ENCODE assay signal across 17 cellular contexts in the genomic region with DNA sequence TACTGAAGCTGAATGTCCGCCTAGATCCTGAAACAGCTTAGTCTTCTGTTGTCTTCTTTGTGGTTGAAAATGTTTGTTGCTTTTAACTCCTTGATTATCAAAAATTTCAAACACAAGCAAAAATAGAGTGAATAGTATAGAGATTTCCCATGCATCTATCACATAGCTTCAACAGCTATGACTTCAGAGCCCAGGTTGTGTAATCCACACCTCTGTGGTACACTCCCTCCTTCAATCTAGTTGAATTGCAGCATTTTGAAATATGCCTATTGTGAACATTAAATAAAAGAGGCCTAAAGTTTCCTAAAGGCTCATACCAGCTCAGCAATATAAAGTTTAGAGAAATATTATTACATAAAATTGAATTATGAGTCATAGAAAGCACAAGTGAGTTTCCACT.
DNase-seq lines count a peak whose midpoint lies in the region; ATAC-seq and TF ChIP-seq lines count a peak whose summit lies in the region.
"Had no signal": no experiment of that assay in that cellular context is flagged by ENCODE, and none has a peak within 500 bp of the region (broad histone marks: within the 10 kb centered on the region; RNA-seq: fewer than 3 reads in every experiment).

No MANE protein-coding gene starts in this region.

- H3K27ac Mint-ChIP-seq in CD4-positive, alpha-beta T cell, result no peak overlapping the region
- H3K27ac Mint-ChIP-seq in T-cell (peak overlapping the region in 1 of 2 donors; percentile 7), natural killer cell (peak overlapping the region; percentile 70 to 79)
- H3K27ac Mint-ChIP-seq: activated naive CD4-positive, alpha-beta T cell treated with anti-CD3 and anti-CD28 coated beads, Interleukin-2, amount 10 ng/mL, durations not matched to agents 7 days and 5 days; type B pancreatic cell had no signal

- peaks cover 25% of the 10 kb centered on the region for H3K27me3 Mint-ChIP-seq in CD4-positive, alpha-beta T cell
- H3K27me3 Mint-ChIP-seq in T-cell (peaks cover 16 to 17% of the 10 kb centered on the region in 2 donors), natural killer cell (ENCODE audit: low read depth in 2 of 2) (no peaks in the 10 kb centered on the region)

- H3K4me3 Mint-ChIP-seq in CD4-positive, alpha-beta T cell, result peak overlapping the region; percentile 34
- H3K4me3 Mint-ChIP-seq in T-cell (peak overlapping the region in 2 of 3 donors; percentile 7 to 56), natural killer cell (peak overlapping the region; percentile 93)
- H3K4me3 Mint-ChIP-seq: activated naive CD4-positive, alpha-beta T cell treated with anti-CD3 and anti-CD28 coated beads, Interleukin-2, amount 10 ng/mL, durations not matched to agents 7 days and 5 days; type B pancreatic cell had no signal

- POLR2A ChIA-PET in CD4-positive, alpha-beta T cell (lab: Charles Lee), result no interaction called here
- POLR2A ChIA-PET in T-cell (lab: Charles Lee), result interaction anchor here in 1 of 2 donors (0.6 kb wide), 1 partner anchor 635 kb away, joined by 3 read pairs; no protein-coding TSS in a partner anchor

- H3K9me3 ChIP-seq in CD4-positive, alpha-beta T cell (ENCODE audit: control insufficient read depth, low read length), result no peaks in the 10 kb centered on the region
- H3K9me3 ChIP-seq: mucosa of descending colon, SJSA1 had no signal

- in situ Hi-C loops in G401 (cut with HindIII; ENCODE audit: low sequenced_read_pairs), result no loop called here

- no peak for DNase-seq in CD4-positive, alpha-beta T cell
- no peak for DNase-seq in T-cell
- DNase-seq in natural killer cell, result no peak
- no peak for DNase-seq in G401 (ENCODE audit: low spot score)
- no peak for DNase-seq in DMS 273 treated with DMSO at 0.1 percent for 48 hours (lab: John Stamatoyannopoulos, UW)
- DNase-seq in NCI-H1694 (lab: John Stamatoyannopoulos, UW), result no peak
- DNase-seq: activated naive CD4-positive, alpha-beta T cell treated with anti-CD3 and anti-CD28 coated beads, Interleukin-2, amount 10 ng/mL, durations not matched to agents 7 days and 5 days; GOT3; mucosa of descending colon; stimulated activated CD4-positive, alpha-beta T cell treated with anti-CD3 and anti-CD28 coated beads, Interleukin-15, amount 100 ng/mL, for 24 hours had no signal

- CTCF ChIA-PET in CD4-positive, alpha-beta T cell (lab: Charles Lee), result no interaction called here
- CTCF ChIA-PET in T-cell (lab: Charles Lee), result interaction anchor here in 1 of 2 donors (0.6 kb wide), 1 partner anchor 1392 kb away, joined by 3 read pairs; no protein-coding TSS in a partner anchor

- intact Hi-C loops in CD4-positive, alpha-beta T cell (cut with DNase I, micrococcal nuclease), result no loop called here
- intact Hi-C loops in natural killer cell (cut with micrococcal nuclease), result no loop called here

- H3K36me3 Mint-ChIP-seq in CD4-positive, alpha-beta T cell (ENCODE audit: low read depth), result no peaks in the 10 kb centered on the region
- H3K36me3 Mint-ChIP-seq in T-cell (no peaks in the 10 kb centered on the region), natural killer cell (no peaks in the 10 kb centered on the region)
- H3K36me3 Mint-ChIP-seq: activated naive CD4-positive, alpha-beta T cell treated with anti-CD3 and anti-CD28 coated beads, Interleukin-2, amount 10 ng/mL, durations not matched to agents 7 days and 5 days; type B pancreatic cell had no signal

- no peak for ATAC-seq in CD4-positive, alpha-beta T cell (ENCODE audit: poor library complexity)
- ATAC-seq in GM21423 (IDR thresholded peaks at IDR 0.05; ENCODE audit: unreplicated experiment) (peak; percentile 30), T-cell (replicated peaks in 1 of 4) (no peak), natural killer cell (peak; percentile 60 to 64 (median 61)), HG03520 (IDR thresholded peaks at IDR 0.05; ENCODE audit: unreplicated experiment) (no peak)

- no peak overlapping the region for H3K27ac ChIP-seq in CD4-positive, alpha-beta T cell (ENCODE audit: low read depth, low read length)
- H3K27ac ChIP-seq: C4-2B, cardiac muscle cell, parathyroid adenoma, SJSA1 had no signal

- TF ChIP-seq CTCF in CD4-positive, alpha-beta T cell (IDR thresholded peaks at IDR 0.05), result no peak
- TF ChIP-seq CTCF in natural killer cell (IDR thresholded peaks at IDR 0.05), result no peak

- H3K9me3 Mint-ChIP-seq in CD4-positive, alpha-beta T cell, result no peaks in the 10 kb centered on the region
- H3K9me3 Mint-ChIP-seq in T-cell, result no peaks in the 10 kb centered on the region
- H3K9me3 Mint-ChIP-seq in natural killer cell, result no peaks in the 10 kb centered on the region
- H3K9me3 Mint-ChIP-seq: activated naive CD4-positive, alpha-beta T cell treated with anti-CD3 and anti-CD28 coated beads, Interleukin-2, amount 10 ng/mL, durations not matched to agents 7 days and 5 days; type B pancreatic cell had no signal

- H3K4me1 Mint-ChIP-seq in CD4-positive, alpha-beta T cell (ENCODE audit: low read depth), result peaks cover 10% of the 10 kb centered on the region
- H3K4me1 Mint-ChIP-seq in T-cell (peaks cover 9 to 26% (median 13%) of the 10 kb centered on the region in 3 donors), natural killer cell (peaks cover 66 to 73% of the 10 kb centered on the region in 2 donors)

- H3K27me3 ChIP-seq in CD4-positive, alpha-beta T cell (ENCODE audit: control insufficient read depth, insufficient read depth, low read length), result peaks cover 8% of the 10 kb centered on the region
- H3K27me3 ChIP-seq: cardiac muscle cell, SJSA1 had no signal

Comparison
In these comparisons a context has a peak if more than half of its experiments do, and no peak if none do; other contexts are left out.
1. ATAC-seq: peak in GM21423 (single experiment) and natural killer cell (3 of 3); none in CD4-positive, alpha-beta T cell (single experiment), T-cell (0 of 4) and HG03520 (single experiment).
2. H3K4me3 Mint-ChIP-seq: peak in every context shown above with its lines; median percentile 93 in natural killer cell; 34 in CD4-positive, alpha-beta T cell; 32 in T-cell.